ENCODE assay signal across 8 cellular contexts in genomic region chr15:40844543-40844981, GRCh38. TPM values are rescaled to one million over a fixed set of nuclear protein-coding genes. Genes with fewer than 3 reads are reported as not detected.
DNase-seq lines count a peak whose midpoint lies in the region; TF ChIP-seq lines count a peak whose summit lies in the region.

No MANE protein-coding gene starts in this region.

- peak overlapping the region; percentile 39 for H2BK15ac ChIP-seq in neuronal stem cell (ENCODE audit: low read length)

- peak overlapping the region; percentile 30 for H2BK5ac ChIP-seq in neuronal stem cell (ENCODE audit: low read length)

- peaks cover 24% of the 10 kb centered on the region for H3K4me1 Mint-ChIP-seq in activated CD4-positive, alpha-beta memory T cell treated with anti-CD3 and anti-CD28 coated beads, Interleukin-2, amount 10 ng/mL, durations not matched to agents 7 days and 5 days

- no peaks in the 10 kb centered on the region for H3K36me3 Mint-ChIP-seq in activated CD4-positive, alpha-beta memory T cell treated with anti-CD3 and anti-CD28 coated beads, Interleukin-2, amount 10 ng/mL, durations not matched to agents 7 days and 5 days (ENCODE audit: low read depth)

- H3K79me1 ChIP-seq in neuronal stem cell (ENCODE audit: low read depth, low read length) = no peaks in the 10 kb centered on the region

- H3K27me3 Mint-ChIP-seq in activated CD4-positive, alpha-beta memory T cell treated with anti-CD3 and anti-CD28 coated beads, Interleukin-2, amount 10 ng/mL, durations not matched to agents 7 days and 5 days = peaks cover 32% of the 10 kb centered on the region

- peak overlapping the region; percentile 89 for H2AFZ ChIP-seq in neuronal stem cell (ENCODE audit: low read length)

- WGBS in HUES64 = 2% methylated on average over 44 of the region's 44 CpGs
- no CpG with 5 or more reads among the region's 44 CpGs for WGBS in neuronal stem cell (ENCODE audit: extremely low coverage in 2 of 2, insufficient read length in 2 of 2, insufficient replicate concordance in 1 of 2), 2 donors

- H3K27ac Mint-ChIP-seq in activated CD4-positive, alpha-beta memory T cell treated with anti-CD3 and anti-CD28 coated beads, Interleukin-2, amount 10 ng/mL, durations not matched to agents 7 days and 5 days = no peak overlapping the region

- peaks cover 37% of the 10 kb centered on the region for H3K4me1 ChIP-seq in HUES64 (ENCODE audit: insufficient read depth, low read length)
- peaks cover 13 to 15% of the 10 kb centered on the region in 2 donors for H3K4me1 ChIP-seq in neuronal stem cell (ENCODE audit: control insufficient read depth in 2 of 2, insufficient read depth in 1 of 2, low read depth in 1 of 2, low read length in 2 of 2)

- peak; percentile 40 for DNase-seq in AG08396 (ENCODE audit: low spot score)
- peak; percentile 43 for DNase-seq in activated CD4-positive, alpha-beta memory T cell treated with anti-CD3 and anti-CD28 coated beads, Interleukin-2, amount 10 ng/mL, durations not matched to agents 7 days and 5 days
- DNase-seq in epithelial cell of proximal tubule (ENCODE audit: low read depth) = no peak
- no peak for DNase-seq in neuronal stem cell (ENCODE audit: low spot score)
- no peak for DNase-seq in HuH-7.5 (ENCODE audit: low spot score)
- DNase-seq in hepatic stellate cell (ENCODE audit: low spot score) = no peak
- DNase-seq in NCI-H187 treated with DMSO at 0.1 percent for 48 hours (lab: John Stamatoyannopoulos, UW) = no peak

- H3K18ac ChIP-seq in neuronal stem cell (ENCODE audit: low read length) = peak overlapping the region; percentile 88

- H3K4me3 ChIP-seq in HUES64 (ENCODE audit: low read length) = peak overlapping the region; percentile 73
- peak overlapping the region; percentile 84 for H3K4me3 ChIP-seq in epithelial cell of proximal tubule (ENCODE audit: low read depth, low read length)
- H3K4me3 ChIP-seq in neuronal stem cell (ENCODE audit: low read length in 2 of 2) = peak overlapping the region; percentile 2 to 79

- H3K36me3 ChIP-seq in HUES64 (ENCODE audit: insufficient read depth, low read length) = peaks cover 15% of the 10 kb centered on the region
- H3K36me3 ChIP-seq in neuronal stem cell (replicated peaks in 1 of 2; ENCODE audit: control insufficient read depth in 2 of 2, insufficient read depth in 2 of 2, low read length in 2 of 2) = no peaks in the 10 kb centered on the region

- H3K9me3 Mint-ChIP-seq in activated CD4-positive, alpha-beta memory T cell treated with anti-CD3 and anti-CD28 coated beads, Interleukin-2, amount 10 ng/mL, durations not matched to agents 7 days and 5 days = no peaks in the 10 kb centered on the region

- H2BK120ac ChIP-seq in neuronal stem cell (ENCODE audit: low read depth, low read length) = no peak overlapping the region

- H3K9ac ChIP-seq in HUES64 (ENCODE audit: low read depth, low read length) (peak overlapping the region; percentile 81), neuronal stem cell (ENCODE audit: low read depth, low read length, poor library complexity) (peak overlapping the region; percentile 72)

- H3K27ac ChIP-seq in HUES64 (ENCODE audit: low read depth, low read length) (peak overlapping the region; percentile 13; the same call in 1 of the 2 replicates), neuronal stem cell (replicated peaks; ENCODE audit: low read length) (no peak overlapping the region)

- no peak for TF ChIP-seq CTCF in epithelial cell of proximal tubule (conservative IDR thresholded peaks at IDR 0.05; ENCODE audit: low read depth, low read length)

- CTCF ChIA-PET in activated CD4-positive, alpha-beta memory T cell treated with anti-CD3 and anti-CD28 coated beads, Interleukin-2, amount 10 ng/mL, durations not matched to agents 7 days and 5 days (lab: Charles Lee) = interaction anchor here (0.7 to 2.5 kb wide), 5 partner anchors 14 to 255 kb away, joined by 3 to 20 read pairs (median 4); no protein-coding TSS in a partner anchor

- H3K9me3 ChIP-seq in HUES64 (ENCODE audit: insufficient read depth, low read depth, low read length) (no peaks in the 10 kb centered on the region), neuronal stem cell (replicated peaks in 1 of 2; ENCODE audit: control insufficient read depth in 2 of 2, insufficient read depth in 1 of 2, low read depth in 1 of 2, low read length in 2 of 2) (peaks cover 0 to 3% of the 10 kb centered on the region in 2 donors)

- H2BK12ac ChIP-seq in neuronal stem cell (ENCODE audit: low read length) = peak overlapping the region; percentile 34

- no peak overlapping the region for H3K4ac ChIP-seq in neuronal stem cell (ENCODE audit: low read length)

- H3K23ac ChIP-seq in neuronal stem cell (ENCODE audit: low read depth, low read length, poor library complexity) = peak overlapping the region; percentile 87

- H3K4me2 ChIP-seq in neuronal stem cell (ENCODE audit: insufficient read depth, low read length, poor library complexity, severe bottlenecking) = peak overlapping the region; percentile 93

- POLR2A ChIA-PET in activated CD4-positive, alpha-beta memory T cell treated with anti-CD3 and anti-CD28 coated beads, Interleukin-2, amount 10 ng/mL, durations not matched to agents 7 days and 5 days (lab: Charles Lee) = interaction anchor here (0.8 to 2.4 kb wide), 4 partner anchors 13 to 249 kb away, joined by 3 to 14 read pairs (median 6); partner anchors contain the start of gene VPS18

- H4K91ac ChIP-seq in neuronal stem cell (ENCODE audit: low read depth, low read length, poor library complexity) = no peak overlapping the region

- H2AK5ac ChIP-seq in neuronal stem cell (ENCODE audit: low read depth, low read length) = peak overlapping the region; percentile 30

- no peak overlapping the region for H4K8ac ChIP-seq in neuronal stem cell (ENCODE audit: low read depth, low read length)

- H3K27me3 ChIP-seq in HUES64 (ENCODE audit: insufficient read depth, low read length) (peaks cover 24% of the 10 kb centered on the region), neuronal stem cell (ENCODE audit: control insufficient read depth in 3 of 3, insufficient read depth in 3 of 3, low read depth in 1 of 3, low read length in 3 of 3) (peaks cover 18 to 73% (median 38%) of the 10 kb centered on the region in 3 experiments)

- peak overlapping the region; percentile 74 for H3K4me3 Mint-ChIP-seq in activated CD4-positive, alpha-beta memory T cell treated with anti-CD3 and anti-CD28 coated beads, Interleukin-2, amount 10 ng/mL, durations not matched to agents 7 days and 5 days

- no peak overlapping the region for H3K14ac ChIP-seq in neuronal stem cell (ENCODE audit: low read length)

RNA-seq across cellular contexts. Expression of gene SPINT1, which starts 0.7 kb away (rescaled TPM):
- 47.0 TPM for polyA plus RNA-seq in HUES64 (2013, experiment 1 of 2)
- 42.1 TPM for polyA plus RNA-seq in HUES64 (2013, experiment 2 of 2)
- 1 to 10 TPM; 4.9 to 5.1 TPM for total RNA-seq in activated CD4-positive, alpha-beta memory T cell treated with anti-CD3 and anti-CD28 coated beads, Interleukin-2, amount 10 ng/mL, durations not matched to agents 7 days and 5 days
- 159 and 319 TPM in 2 replicates for total RNA-seq in epithelial cell of proximal tubule
- 3.1 TPM for polyA plus RNA-seq in neuronal stem cell (2013, experiment 1 of 2)
- polyA plus RNA-seq in neuronal stem cell (2013, experiment 2 of 2) = 3.1 TPM

RNA-seq across cellular contexts. Expression of gene PPP1R14D, which starts 16.1 kb away (rescaled TPM):
- polyA plus RNA-seq in HUES64 (2013, experiment 1 of 2) = not detected
- not detected for polyA plus RNA-seq in HUES64 (2013, experiment 2 of 2)
- total RNA-seq in activated CD4-positive, alpha-beta memory T cell treated with anti-CD3 and anti-CD28 coated beads, Interleukin-2, amount 10 ng/mL, durations not matched to agents 7 days and 5 days = not detected
- total RNA-seq in epithelial cell of proximal tubule = not detected in 2 replicates
- polyA plus RNA-seq in neuronal stem cell (2013, experiment 1 of 2) = not detected
- 0.07 TPM for polyA plus RNA-seq in neuronal stem cell (2013, experiment 2 of 2)

RNA-seq across cellular contexts. Expression of gene RHOV, which starts 29.5 kb away (rescaled TPM):
- 1.3 TPM for polyA plus RNA-seq in HUES64 (2013, experiment 1 of 2)
- polyA plus RNA-seq in HUES64 (2013, experiment 2 of 2) = 1.9 TPM
- total RNA-seq in activated CD4-positive, alpha-beta memory T cell treated with anti-CD3 and anti-CD28 coated beads, Interleukin-2, amount 10 ng/mL, durations not matched to agents 7 days and 5 days = not detected
- 1.7 and 3.1 TPM in 2 replicates for total RNA-seq in epithelial cell of proximal tubule
- 0.38 TPM for polyA plus RNA-seq in neuronal stem cell (2013, experiment 1 of 2)
- 0.37 TPM for polyA plus RNA-seq in neuronal stem cell (2013, experiment 2 of 2)

RNA-seq across cellular contexts. Expression of gene DNAJC17, which starts 37.3 kb away (rescaled TPM):
- polyA plus RNA-seq in HUES64 (2013, experiment 1 of 2) = 41.6 TPM
- polyA plus RNA-seq in HUES64 (2013, experiment 2 of 2) = 50.4 TPM
- 10 to 100 TPM; 35.8 to 37.8 TPM for total RNA-seq in activated CD4-positive, alpha-beta memory T cell treated with anti-CD3 and anti-CD28 coated beads, Interleukin-2, amount 10 ng/mL, durations not matched to agents 7 days and 5 days
- 21.7 and 43.2 TPM in 2 replicates for total RNA-seq in epithelial cell of proximal tubule
- 41.3 TPM for polyA plus RNA-seq in neuronal stem cell (2013, experiment 1 of 2)
- 37.8 TPM for polyA plus RNA-seq in neuronal stem cell (2013, experiment 2 of 2)

RNA-seq across cellular contexts. Expression of gene ZFYVE19, which starts 37.7 kb away (rescaled TPM):
- 7.9 TPM for polyA plus RNA-seq in HUES64 (2013, experiment 1 of 2)
- 12.8 TPM for polyA plus RNA-seq in HUES64 (2013, experiment 2 of 2)
- 10 to 100 TPM; 27.2 to 29.8 TPM for total RNA-seq in activated CD4-positive, alpha-beta memory T cell treated with anti-CD3 and anti-CD28 coated beads, Interleukin-2, amount 10 ng/mL, durations not matched to agents 7 days and 5 days
- 30.0 and 34.8 TPM in 2 replicates for total RNA-seq in epithelial cell of proximal tubule
- polyA plus RNA-seq in neuronal stem cell (2013, experiment 1 of 2) = 7.3 TPM
- polyA plus RNA-seq in neuronal stem cell (2013, experiment 2 of 2) = 8.2 TPM

Comparison
In these comparisons a context has a peak if more than half of its experiments do, and no peak if none do; other contexts are left out.
1. DNase-seq: peak in AG08396 (single experiment) and activated CD4-positive, alpha-beta memory T cell treated with anti-CD3 and anti-CD28 coated beads, Interleukin-2, amount 10 ng/mL, durations not matched to agents 7 days and 5 days (single experiment); none in epithelial cell of proximal tubule (single experiment), neuronal stem cell (single experiment), HuH-7.5 (single experiment), hepatic stellate cell (single experiment) and NCI-H187 treated with DMSO at 0.1 percent for 48 hours (single experiment).
2. RNA of gene SPINT1, which starts 0.7 kb away (total RNA-seq): 159 to 319 TPM in epithelial cell of proximal tubule; 4.9 to 5.1 TPM in activated CD4-positive, alpha-beta memory T cell treated with anti-CD3 and anti-CD28 coated beads, Interleukin-2, amount 10 ng/mL, durations not matched to agents 7 days and 5 days; every median in the first group is over 10 times any median in the second.
3. Peak in every context shown above with its lines, with median percentiles within 50 percentile points of each other: H3K4me3 ChIP-seq.